Comparison of ENCODE assay signal across 17 cellular contexts in the genomic region with DNA sequence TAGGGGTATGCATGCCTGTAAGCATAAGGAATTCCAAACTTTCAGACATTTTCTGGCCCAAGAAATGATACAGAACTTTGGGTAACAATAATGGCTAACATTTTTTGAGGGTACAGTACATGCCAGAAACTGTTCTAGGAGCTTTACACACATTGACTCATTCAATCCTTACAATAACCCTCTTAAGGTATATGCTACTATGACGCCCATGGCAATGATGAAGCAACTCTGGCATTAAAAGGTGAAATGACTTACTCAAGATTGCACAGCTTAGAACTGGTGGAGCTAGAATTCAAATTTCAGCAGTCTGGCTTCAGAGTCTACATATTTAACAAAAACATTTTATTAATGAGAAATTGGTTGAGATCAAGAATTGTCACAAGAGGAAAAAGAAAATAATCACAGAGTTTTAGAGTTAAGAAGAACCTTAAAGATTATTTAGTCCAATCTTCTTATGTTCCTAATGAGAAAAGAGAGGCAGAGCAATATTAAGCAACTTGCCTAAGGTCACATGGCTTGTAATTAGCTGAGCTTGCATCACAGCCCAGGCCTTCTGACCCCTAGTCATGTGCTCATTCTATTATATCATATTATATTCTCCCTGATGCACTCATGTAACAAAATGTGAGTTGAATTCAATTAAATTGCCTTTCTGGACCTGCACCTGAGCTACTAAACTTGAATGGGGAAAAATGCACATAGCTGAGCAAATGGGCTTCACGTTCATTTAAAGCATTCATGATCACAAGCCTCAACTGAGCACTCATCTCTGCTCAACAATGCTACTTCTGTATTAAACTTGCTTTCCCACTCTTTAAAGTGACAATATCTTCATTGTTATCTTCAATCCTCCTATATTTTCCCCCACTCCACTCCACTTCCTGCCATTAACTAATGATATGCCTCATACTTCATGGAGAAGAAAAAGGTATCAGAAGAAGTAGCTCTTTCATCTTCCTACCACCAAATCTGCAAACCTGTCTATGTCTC.
A peak's percentile ranks its signal among the peaks of the same experiment; 100 is the strongest.
DNase-seq lines count a peak whose midpoint lies in the region; ATAC-seq and FAIRE-seq lines count a peak whose summit lies in the region.
"Had no signal": no experiment of that assay in that cellular context is flagged by ENCODE, and none has a peak within 500 bp of the region (broad histone marks: within the 10 kb centered on the region; RNA-seq: fewer than 3 reads in every experiment).

No MANE protein-coding gene starts in this region.

- no peak for ATAC-seq in GM21576 (IDR thresholded peaks at IDR 0.05; ENCODE audit: unreplicated experiment)
- ATAC-seq: activated CD8-positive, alpha-beta T cell treated with anti-CD3 and anti-CD28 coated beads, Interleukin-2, amount 10 ng/mL, durations not matched to agents 7 days and 5 days had no signal

- peak; percentile 45 for DNase-seq in Ammon's horn (ENCODE audit: low spot score)
- DNase-seq in OCI-M1 (lab: John Stamatoyannopoulos, UW), result peak; percentile 51
- peak; percentile 34 for DNase-seq in medulla oblongata (ENCODE audit: extremely low spot score)
- DNase-seq in AG08396 (ENCODE audit: low spot score), result no peak
- DNase-seq in stimulated activated CD4-positive, alpha-beta T cell treated with anti-CD3 and anti-CD28 coated beads, Interleukin-4, amount 100 ng/mL, for 24 hours, result no peak
- DNase-seq in midbrain (lab: John Stamatoyannopoulos, UW), result no peak
- DNase-seq: activated CD4-positive, CD25-positive, alpha-beta regulatory T cell; activated CD8-positive, alpha-beta T cell treated with anti-CD3 and anti-CD28 coated beads, Interleukin-2, amount 10 ng/mL, durations not matched to agents 7 days and 5 days; DMS79; GM23248; kidney; NCI-H187 treated with DMSO at 0.1 percent for 48 hours; NCI-H446; spleen; thyroid gland had no signal

- peak; percentile 47 for FAIRE-seq in colon (lab: Jason Lieb, UNC)
- FAIRE-seq: kidney had no signal

Comparison
In these comparisons a context has a peak if more than half of its experiments do, and no peak if none do; other contexts are left out.
1. DNase-seq: peak in Ammon's horn (single experiment), OCI-M1 (single experiment) and medulla oblongata (single experiment); none in AG08396 (single experiment), stimulated activated CD4-positive, alpha-beta T cell treated with anti-CD3 and anti-CD28 coated beads, Interleukin-4, amount 100 ng/mL, for 24 hours (single experiment) and midbrain (single experiment).